ENCODE assay signal across 1 cellular context in the genomic region with DNA sequence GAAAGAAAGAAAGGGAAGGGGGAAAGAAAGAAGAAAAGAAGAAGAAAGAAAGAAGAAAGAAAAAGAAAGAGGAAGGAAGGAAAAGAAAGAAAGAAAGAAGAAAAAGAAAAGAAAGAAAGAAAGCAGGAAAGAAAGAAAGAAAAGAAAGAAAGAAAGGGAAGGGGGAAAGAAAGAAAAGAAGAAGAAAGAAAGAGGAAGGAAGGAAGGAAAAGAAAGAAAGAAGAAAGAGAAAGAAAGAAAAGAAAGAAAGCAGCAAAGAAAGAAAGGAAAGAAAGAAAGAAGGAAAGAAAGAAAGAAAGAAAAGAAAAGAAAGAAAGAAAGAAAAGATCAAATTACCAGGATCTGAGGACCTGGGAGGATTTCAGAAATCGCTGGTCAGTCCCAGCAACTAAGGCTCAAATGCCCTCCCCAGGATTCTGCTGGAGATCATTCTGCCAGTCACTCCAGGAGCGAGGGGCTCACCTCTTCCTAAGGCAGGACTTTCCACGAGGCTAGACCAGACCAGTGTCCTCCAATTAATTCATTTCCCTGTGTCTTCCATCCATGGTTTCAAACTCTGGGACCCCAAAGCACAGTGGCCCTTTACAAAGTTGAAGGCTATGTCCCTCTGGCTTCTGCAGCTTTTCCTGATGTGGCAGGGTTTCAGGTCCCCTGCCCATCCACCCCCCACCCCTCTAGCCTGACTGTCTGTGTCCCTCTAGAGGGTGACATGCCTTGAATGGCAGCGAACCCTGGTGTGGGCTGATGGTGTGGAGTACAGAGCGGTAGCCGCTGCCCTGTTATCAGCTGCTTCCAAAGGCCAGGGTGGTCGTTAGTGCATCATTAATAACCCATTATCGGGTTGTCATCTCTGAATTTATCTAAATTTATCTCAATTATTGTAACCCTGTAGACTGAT.
TF ChIP-seq lines count a peak whose summit lies in the region.

No MANE protein-coding gene starts in this region.

TF ChIP-seq in K562, 482 proteins besides CTCF, POLR2A, EP300 and RAD21 (continued from another document and continues in another):
- TF ChIP-seq MITF (IDR thresholded peaks at IDR 0.05): no peak
- TF ChIP-seq ZNF217 (CRISPR knock-in tag; IDR thresholded peaks at IDR 0.05): no peak
- TF ChIP-seq, protein P1, sequence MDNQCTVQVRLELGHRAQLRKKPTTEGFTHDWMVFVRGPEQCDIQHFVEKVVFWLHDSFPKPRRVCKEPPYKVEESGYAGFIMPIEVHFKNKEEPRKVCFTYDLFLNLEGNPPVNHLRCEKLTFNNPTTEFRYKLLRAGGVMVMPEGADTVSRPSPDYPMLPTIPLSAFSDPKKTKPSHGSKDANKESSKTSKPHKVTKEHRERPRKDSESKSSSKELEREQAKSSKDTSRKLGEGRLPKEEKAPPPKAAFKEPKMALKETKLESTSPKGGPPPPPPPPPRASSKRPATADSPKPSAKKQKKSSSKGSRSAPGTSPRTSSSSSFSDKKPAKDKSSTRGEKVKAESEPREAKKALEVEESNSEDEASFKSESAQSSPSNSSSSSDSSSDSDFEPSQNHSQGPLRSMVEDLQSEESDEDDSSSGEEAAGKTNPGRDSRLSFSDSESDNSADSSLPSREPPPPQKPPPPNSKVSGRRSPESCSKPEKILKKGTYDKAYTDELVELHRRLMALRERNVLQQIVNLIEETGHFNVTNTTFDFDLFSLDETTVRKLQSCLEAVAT (IDR thresholded peaks at IDR 0.05): peak; percentile 56 to 81; a peak in 2 of 4 replicates
- TF ChIP-seq ZNF174 (CRISPR knock-in tag; IDR thresholded peaks at IDR 0.05): no peak
- no peak for TF ChIP-seq HNRNPUL1 (IDR thresholded peaks at IDR 0.05; ENCODE audit: low read length)
- 0 out of 2 replicates have a peak, but pooled peaks have one; percentile 32 for TF ChIP-seq EHMT2 (IDR thresholded peaks at IDR 0.05)
- TF ChIP-seq IFI16 (CRISPR knock-in tag; IDR thresholded peaks at IDR 0.05): no peak
- TF ChIP-seq FOXK2 (conservative IDR thresholded peaks at IDR 0.05 in 1 of 2, IDR thresholded peaks at IDR 0.05 in 1 of 2; ENCODE audit: low read depth in 2 of 2): no peak
- TF ChIP-seq GABPB2 (CRISPR knock-in tag; conservative IDR thresholded peaks at IDR 0.05): no peak
- TF ChIP-seq, protein P2, sequence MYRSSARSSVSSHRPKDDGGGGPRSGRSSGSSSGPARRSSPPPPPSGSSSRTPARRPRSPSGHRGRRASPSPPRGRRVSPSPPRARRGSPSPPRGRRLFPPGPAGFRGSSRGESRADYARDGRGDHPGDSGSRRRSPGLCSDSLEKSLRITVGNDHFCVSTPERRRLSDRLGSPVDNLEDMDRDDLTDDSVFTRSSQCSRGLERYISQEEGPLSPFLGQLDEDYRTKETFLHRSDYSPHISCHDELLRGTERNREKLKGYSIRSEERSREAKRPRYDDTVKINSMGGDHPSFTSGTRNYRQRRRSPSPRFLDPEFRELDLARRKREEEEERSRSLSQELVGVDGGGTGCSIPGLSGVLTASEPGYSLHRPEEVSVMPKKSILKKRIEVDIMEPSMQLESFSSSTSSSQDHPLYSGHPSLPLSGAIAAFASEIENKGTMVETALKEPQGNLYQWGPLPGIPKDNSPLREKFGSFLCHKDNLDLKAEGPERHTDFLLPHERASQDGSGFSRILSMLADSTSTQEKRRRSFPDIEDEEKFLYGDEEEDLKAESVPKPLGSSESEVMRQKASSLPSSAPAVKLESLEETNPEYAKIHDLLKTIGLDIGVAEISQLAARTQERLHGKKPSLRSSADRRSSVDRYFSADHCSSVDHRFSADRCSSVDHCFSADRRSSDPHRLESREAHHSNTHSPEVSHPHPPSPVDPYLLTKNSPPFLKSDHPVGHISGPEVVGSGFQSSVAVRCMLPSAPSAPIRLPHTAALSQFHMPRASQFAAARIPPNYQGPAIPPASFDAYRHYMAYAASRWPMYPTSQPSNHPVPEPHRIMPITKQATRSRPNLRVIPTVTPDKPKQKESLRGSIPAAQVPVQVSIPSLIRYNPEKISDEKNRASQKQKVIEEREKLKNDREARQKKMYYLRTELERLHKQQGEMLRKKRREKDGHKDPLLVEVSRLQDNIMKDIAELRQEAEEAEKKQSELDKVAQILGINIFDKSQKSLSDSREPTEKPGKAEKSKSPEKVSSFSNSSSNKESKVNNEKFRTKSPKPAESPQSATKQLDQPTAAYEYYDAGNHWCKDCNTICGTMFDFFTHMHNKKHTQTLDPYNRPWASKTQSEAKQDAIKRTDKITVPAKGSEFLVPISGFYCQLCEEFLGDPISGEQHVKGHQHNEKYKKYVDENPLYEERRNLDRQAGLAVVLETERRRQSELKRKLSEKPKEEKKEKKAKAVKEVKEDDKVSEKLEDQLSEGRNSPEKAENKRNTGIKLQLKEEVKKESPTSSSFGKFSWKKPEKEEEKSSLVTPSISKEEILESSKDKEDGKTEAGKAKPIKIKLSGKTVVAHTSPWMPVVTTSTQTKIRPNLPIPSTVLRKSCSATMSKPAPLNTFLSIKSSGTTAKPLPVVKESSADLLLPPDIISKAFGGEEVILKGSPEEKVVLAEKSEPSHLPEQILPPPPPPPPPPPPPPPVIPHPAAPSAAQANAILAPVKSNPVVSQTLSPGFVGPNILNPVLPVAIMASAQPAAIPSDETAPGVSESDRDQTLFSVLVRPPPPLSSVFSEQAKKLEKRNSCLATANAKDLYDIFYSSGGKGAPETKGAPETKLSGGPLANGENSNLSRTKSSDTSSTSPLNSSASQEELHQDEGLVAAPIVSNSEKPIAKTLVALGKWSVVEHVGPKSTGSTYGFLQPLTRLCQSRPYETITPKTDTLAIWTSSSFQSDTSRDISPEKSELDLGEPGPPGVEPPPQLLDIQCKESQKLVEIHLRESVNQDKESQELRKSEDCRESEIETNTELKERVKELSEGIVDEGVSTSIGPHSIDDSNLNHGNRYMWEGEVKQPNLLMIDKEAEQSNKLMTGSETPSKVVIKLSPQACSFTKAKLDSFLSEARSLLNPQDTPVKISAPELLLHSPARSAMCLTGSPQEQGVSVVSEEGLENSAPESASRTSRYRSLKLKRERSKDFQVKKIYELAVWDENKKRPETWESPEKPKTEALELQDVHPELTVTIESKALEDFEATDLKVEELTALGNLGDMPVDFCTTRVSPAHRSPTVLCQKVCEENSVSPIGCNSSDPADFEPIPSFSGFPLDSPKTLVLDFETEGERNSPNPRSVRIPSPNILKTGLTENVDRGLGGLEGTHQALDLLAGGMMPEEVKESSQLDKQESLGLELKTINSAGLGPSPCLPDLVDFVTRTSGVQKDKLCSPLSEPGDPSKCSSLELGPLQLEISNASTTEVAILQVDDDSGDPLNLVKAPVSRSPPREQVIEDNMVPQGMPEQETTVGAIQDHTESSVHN (IDR thresholded peaks at IDR 0.05; ENCODE audit: borderline replicate concordance in 1 of 2, low read depth in 1 of 2): no peak
- TF ChIP-seq HLTF (IDR thresholded peaks at IDR 0.05): 0 out of 2 replicates have a peak, but pooled peaks have one; percentile 59
- TF ChIP-seq NR2F6 (CRISPR knock-in tag; IDR thresholded peaks at IDR 0.05): no peak
- no peak for TF ChIP-seq TBL1XR1 (IDR thresholded peaks at IDR 0.05; ENCODE audit: low read length in 2 of 2)
- peak; percentile 19; the same call in 1 of the 2 replicates for TF ChIP-seq SMARCE1 (IDR thresholded peaks at IDR 0.05)
- TF ChIP-seq SMAD4 (CRISPR knock-in tag; conservative IDR thresholded peaks at IDR 0.05): no peak
- TF ChIP-seq ARHGAP35 (IDR thresholded peaks at IDR 0.05; ENCODE audit: partially characterized antibody): peak; percentile 77
- TF ChIP-seq, protein P3, sequence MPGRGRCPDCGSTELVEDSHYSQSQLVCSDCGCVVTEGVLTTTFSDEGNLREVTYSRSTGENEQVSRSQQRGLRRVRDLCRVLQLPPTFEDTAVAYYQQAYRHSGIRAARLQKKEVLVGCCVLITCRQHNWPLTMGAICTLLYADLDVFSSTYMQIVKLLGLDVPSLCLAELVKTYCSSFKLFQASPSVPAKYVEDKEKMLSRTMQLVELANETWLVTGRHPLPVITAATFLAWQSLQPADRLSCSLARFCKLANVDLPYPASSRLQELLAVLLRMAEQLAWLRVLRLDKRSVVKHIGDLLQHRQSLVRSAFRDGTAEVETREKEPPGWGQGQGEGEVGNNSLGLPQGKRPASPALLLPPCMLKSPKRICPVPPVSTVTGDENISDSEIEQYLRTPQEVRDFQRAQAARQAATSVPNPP (IDR thresholded peaks at IDR 0.05; ENCODE audit: borderline replicate concordance, insufficient read depth, insufficient read length): no peak
- TF ChIP-seq TCF3 (CRISPR knock-in tag; IDR thresholded peaks at IDR 0.05): no peak
- no peak for TF ChIP-seq ZNF518B (CRISPR knock-in tag; IDR thresholded peaks at IDR 0.05)
- no peak for TF ChIP-seq HNRNPK (IDR thresholded peaks at IDR 0.05; ENCODE audit: low read depth, low read length, poor library complexity, severe bottlenecking)
- no peak for TF ChIP-seq ZNF431 (CRISPR knock-in tag; IDR thresholded peaks at IDR 0.05)
- no peak for TF ChIP-seq SAFB2 (IDR thresholded peaks at IDR 0.05; ENCODE audit: borderline replicate concordance, low read depth, low read length, severe bottlenecking)
- TF ChIP-seq POLR3A (IDR thresholded peaks at IDR 0.05; ENCODE audit: borderline replicate concordance, extremely low read depth, insufficient read depth, insufficient read length): no peak
- peak; percentile 61 for TF ChIP-seq BRD9 (IDR thresholded peaks at IDR 0.05; ENCODE audit: low read depth, partially characterized antibody)
- TF ChIP-seq EP400 (IDR thresholded peaks at IDR 0.05): 0 out of 2 replicates have a peak, but pooled peaks have one; percentile 15
- TF ChIP-seq, protein P4, sequence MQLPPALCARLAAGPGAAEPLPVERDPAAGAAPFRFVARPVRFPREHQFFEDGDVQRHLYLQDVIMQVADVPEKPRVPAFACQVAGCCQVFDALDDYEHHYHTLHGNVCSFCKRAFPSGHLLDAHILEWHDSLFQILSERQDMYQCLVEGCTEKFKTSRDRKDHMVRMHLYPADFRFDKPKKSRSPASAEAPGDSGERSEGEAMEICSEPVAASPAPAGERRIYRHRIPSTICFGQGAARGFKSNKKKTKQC (CRISPR knock-in tag; IDR thresholded peaks at IDR 0.05): no peak
- no peak for TF ChIP-seq ZNF696 (CRISPR knock-in tag; conservative IDR thresholded peaks at IDR 0.05)
- TF ChIP-seq SOX6 (IDR thresholded peaks at IDR 0.05): no peak
- TF ChIP-seq GATAD2A (IDR thresholded peaks at IDR 0.05): 0 out of 2 replicates have a peak, but pooled peaks have one; percentile 44
- TF ChIP-seq CEBPB (tag; IDR thresholded peaks at IDR 0.05): no peak
- no peak for TF ChIP-seq GMEB1 (CRISPR knock-in tag; IDR thresholded peaks at IDR 0.05)
- no peak for TF ChIP-seq TFAM (CRISPR knock-in tag; conservative IDR thresholded peaks at IDR 0.05)
- TF ChIP-seq THAP7 (CRISPR knock-in tag; IDR thresholded peaks at IDR 0.05): no peak
